ENCODE assay signal across 10 cellular contexts in the genomic region with DNA sequence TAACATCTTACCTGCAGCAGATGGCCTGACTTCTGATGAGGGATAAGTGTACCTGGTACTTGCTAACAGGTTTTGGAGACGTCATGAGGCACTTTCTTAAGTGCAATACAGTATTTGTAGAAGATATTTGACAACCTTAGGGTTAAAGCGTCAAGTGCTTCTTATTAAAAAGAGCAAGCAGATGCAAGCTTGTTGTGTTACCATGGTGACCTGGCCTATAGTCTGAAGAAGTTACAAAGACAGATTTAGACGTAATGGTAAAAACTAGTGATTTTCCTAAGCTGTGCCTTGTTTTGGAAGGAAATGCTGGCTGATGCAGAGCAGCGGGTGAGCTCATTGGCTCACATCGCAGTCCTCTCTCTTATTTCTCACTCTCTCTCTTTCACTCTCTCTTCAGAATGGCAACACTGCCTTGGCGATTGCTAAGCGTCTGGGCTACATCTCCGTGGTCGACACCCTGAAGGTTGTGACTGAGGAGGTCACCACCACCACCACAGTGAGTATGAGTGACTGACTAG.
DNase-seq lines count a peak whose midpoint lies in the region; TF ChIP-seq lines count a peak whose summit lies in the region.
"Had no signal": no experiment of that assay in that cellular context is flagged by ENCODE, and none has a peak within 500 bp of the region (broad histone marks: within the 10 kb centered on the region; RNA-seq: fewer than 3 reads in every experiment).

No MANE protein-coding gene starts in this region.

- no peaks in the 10 kb centered on the region for H3K27me3 ChIP-seq in tibial nerve
- H3K27me3 ChIP-seq: cardiac muscle cell had no signal

- H3K4me1 Mint-ChIP-seq in nephron progenitor cell, result peaks cover 28% of the 10 kb centered on the region

- no peak for TF ChIP-seq POLR2A in tibial nerve (IDR thresholded peaks at IDR 0.05)

- H3K36me3 ChIP-seq in tibial nerve, result peaks cover 0 to 2% (median 0%) of the 10 kb centered on the region in 3 donors

- peak overlapping the region; percentile 4 to 85 (median 55) for H3K27ac ChIP-seq in tibial nerve
- H3K27ac ChIP-seq: cardiac muscle cell had no signal

- peaks cover 0 to 37% (median 2%) of the 10 kb centered on the region in 4 donors for H3K4me1 ChIP-seq in tibial nerve

- H3K4me3 ChIP-seq in tibial nerve, result peak overlapping the region; percentile 6 to 35 (median 14)
- H3K4me3 ChIP-seq: cardiac muscle cell had no signal

- no peak overlapping the region for H3K4me3 Mint-ChIP-seq in nephron progenitor cell
- H3K4me3 Mint-ChIP-seq: mesothelial cell of epicardium had no signal

- H3K27me3 Mint-ChIP-seq in nephron progenitor cell (ENCODE audit: low read depth, poor library complexity), result no peaks in the 10 kb centered on the region

- H3K9me3 ChIP-seq in tibial nerve, result no peaks in the 10 kb centered on the region

- 13 to 23% methylated on average over 9 of the region's 9 CpGs for whole genome bisulfite sequencing in tibial nerve, 2 donors

- no peaks in the 10 kb centered on the region for H3K9me3 Mint-ChIP-seq in nephron progenitor cell
- H3K9me3 Mint-ChIP-seq: mesothelial cell of epicardium had no signal

- peaks cover 4% of the 10 kb centered on the region for H3K36me3 Mint-ChIP-seq in nephron progenitor cell (ENCODE audit: low read depth)
- H3K36me3 Mint-ChIP-seq: mesothelial cell of epicardium had no signal

- TF ChIP-seq CTCF in nephron progenitor cell (IDR thresholded peaks at IDR 0.05), result no peak
- no peak for TF ChIP-seq CTCF in tibial nerve (IDR thresholded peaks at IDR 0.05)

- peak in 1 of 2 donors; percentile 41 for TF ChIP-seq EP300 in tibial nerve (IDR thresholded peaks at IDR 0.05)

- DNase-seq in amniotic epithelial cell (ENCODE audit: low read depth), result peak; percentile 7
- DNase-seq in fibroblast of the conjunctiva (ENCODE audit: low read depth), result peak; percentile 83
- no peak for DNase-seq in nephron progenitor cell
- DNase-seq in tibial nerve (ENCODE audit: low spot score in 2 of 2), result no peak
- no peak for DNase-seq in OCI-M1 (lab: John Stamatoyannopoulos, UW)
- DNase-seq in DMS53 treated with DMSO at 0.1 percent for 48 hours (lab: John Stamatoyannopoulos, UW; ENCODE audit: unreplicated experiment), result no peak
- DNase-seq in NCI-H2107 (lab: John Stamatoyannopoulos, UW), result no peak
- DNase-seq: activated CD4-positive, CD25-positive, alpha-beta regulatory T cell had no signal

- peak overlapping the region; percentile 68 for H3K27ac Mint-ChIP-seq in nephron progenitor cell
- H3K27ac Mint-ChIP-seq: mesothelial cell of epicardium had no signal

Comparison
In these comparisons a context has a peak if more than half of its experiments do, and no peak if none do; other contexts are left out.
1. DNase-seq: peak in amniotic epithelial cell (single experiment) and fibroblast of the conjunctiva (single experiment); none in nephron progenitor cell (single experiment), tibial nerve (0 of 2), OCI-M1 (single experiment), DMS53 treated with DMSO at 0.1 percent for 48 hours (single experiment) and NCI-H2107 (single experiment).